18 cellular contexts compared by ENCODE assay signal in the genomic region with DNA sequence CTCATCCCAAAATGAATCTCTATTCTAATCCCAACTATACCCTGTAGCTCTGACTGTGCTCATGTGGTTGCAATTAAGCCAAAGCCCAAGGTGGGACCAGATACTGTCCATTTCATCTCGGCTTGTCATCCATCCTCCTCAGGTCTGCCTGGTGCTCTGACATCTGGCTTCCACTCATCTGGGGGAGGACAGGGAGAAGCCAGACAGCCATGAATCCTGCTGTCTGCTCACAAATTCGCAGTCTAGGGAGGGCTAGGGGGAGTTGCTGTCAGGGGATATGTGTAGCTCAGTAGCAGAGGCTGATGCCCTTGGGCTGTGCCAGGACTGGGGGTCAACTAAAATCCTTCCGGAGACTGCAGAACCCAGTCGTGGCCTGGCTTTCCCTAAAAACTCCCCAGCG.
DNase-seq lines count a peak whose midpoint lies in the region; ATAC-seq and TF ChIP-seq lines count a peak whose summit lies in the region.
"Had no signal": no experiment of that assay in that cellular context is flagged by ENCODE, and none has a peak within 500 bp of the region (broad histone marks: within the 10 kb centered on the region; RNA-seq: fewer than 3 reads in every experiment).

No MANE protein-coding gene starts in this region.

- no peaks in the 10 kb centered on the region for H3K27me3 Mint-ChIP-seq in CD4-positive, alpha-beta memory T cell

- TF ChIP-seq CTCF in OCI-LY3 (IDR thresholded peaks at IDR 0.05; ENCODE audit: low read depth, low read length) (no peak), fibroblast of villous mesenchyme (IDR thresholded peaks at IDR 0.05; ENCODE audit: insufficient read depth, low read depth, low read length) (no peak), osteoblast (IDR thresholded peaks at IDR 0.05; ENCODE audit: extremely low read depth, low read depth, low read length) (no peak)

- ATAC-seq in GM19328 (IDR thresholded peaks at IDR 0.05; ENCODE audit: unreplicated experiment), result no peak
- ATAC-seq: CD8-positive, alpha-beta T cell; Right ventricle myocardium inferior had no signal

- no peak overlapping the region for H3K27ac ChIP-seq in CD4-positive, alpha-beta memory T cell (ENCODE audit: low read depth, low read length)
- H3K27ac ChIP-seq in OCI-LY3 (ENCODE audit: low read length) (peak overlapping the region; percentile 44), osteoblast (ENCODE audit: low read depth, low read length) (peak overlapping the region; percentile 95)
- H3K27ac ChIP-seq: coronary artery, suprapubic skin had no signal

- H3K4me3 Mint-ChIP-seq in CD4-positive, alpha-beta memory T cell, result no peak overlapping the region
- H3K4me3 Mint-ChIP-seq: CD8-positive, alpha-beta T cell had no signal

- DNase-seq in CD4-positive, alpha-beta memory T cell, result no peak
- DNase-seq in fibroblast of villous mesenchyme (ENCODE audit: low read depth) (peak; percentile 43), osteoblast (ENCODE audit: insufficient read length, low spot score, missing footprints) (no peak), NCI-H2081 (lab: John Stamatoyannopoulos, UW) (no peak), NCI-H748 treated with DMSO at 0.1 percent for 48 hours (lab: John Stamatoyannopoulos, UW) (no peak), NK-92 (lab: John Stamatoyannopoulos, UW; ENCODE audit: unreplicated experiment) (no peak)
- DNase-seq: activated CD4-positive, alpha-beta T cell treated with anti-CD3 and anti-CD28 coated beads for 1 hour; activated naive CD4-positive, alpha-beta T cell treated with anti-CD3 and anti-CD28 coated beads, Interleukin-2, amount 50 U/mL, for 16 hours; CD8-positive, alpha-beta T cell; GF-D8; NCI-H1417; NCI-H2107; NCI-H526 had no signal

- H4K20me1 ChIP-seq in OCI-LY3 (ENCODE audit: insufficient read depth, low read length), result no peaks in the 10 kb centered on the region
- no peaks in the 10 kb centered on the region for H4K20me1 ChIP-seq in osteoblast (ENCODE audit: insufficient read depth, low read length)

- H2AFZ ChIP-seq in OCI-LY3 (ENCODE audit: low read depth, low read length) (peak overlapping the region; percentile 12; the same call in 1 of the 2 replicates), osteoblast (ENCODE audit: low read length) (peak overlapping the region; percentile 61)

- H3K4me1 Mint-ChIP-seq in CD4-positive, alpha-beta memory T cell, result peaks cover 41 to 58% (median 49%) of the 10 kb centered on the region in 4 donors

- peak overlapping the region in 5 of 7 donors; percentile 65 to 97 (median 74) for H3K27ac Mint-ChIP-seq in CD4-positive, alpha-beta memory T cell

- peaks cover 33% of the 10 kb centered on the region for H3K79me2 ChIP-seq in OCI-LY3 (ENCODE audit: low read length)
- no peaks in the 10 kb centered on the region for H3K79me2 ChIP-seq in osteoblast (ENCODE audit: insufficient read depth, low read length)

- peak overlapping the region; percentile 58 for H3K9ac ChIP-seq in OCI-LY3 (ENCODE audit: low read length)

- no peaks in the 10 kb centered on the region for H3K9me3 ChIP-seq in CD4-positive, alpha-beta memory T cell (ENCODE audit: control insufficient read depth in 1 of 2, low read length in 2 of 2)
- no peaks in the 10 kb centered on the region for H3K9me3 ChIP-seq in OCI-LY3 (ENCODE audit: insufficient read depth, low read length)
- H3K9me3 ChIP-seq in osteoblast (ENCODE audit: low read depth, low read length), result no peaks in the 10 kb centered on the region
- H3K9me3 ChIP-seq: suprapubic skin had no signal

- H3K4me2 ChIP-seq in OCI-LY3 (ENCODE audit: low read length) (peak overlapping the region; percentile 73), osteoblast (ENCODE audit: insufficient read depth, low read length) (peak overlapping the region; percentile 49)

- H3K36me3 ChIP-seq in CD4-positive, alpha-beta memory T cell (ENCODE audit: insufficient read depth, low read length), result no peaks in the 10 kb centered on the region
- H3K36me3 ChIP-seq in OCI-LY3 (replicated peaks; ENCODE audit: low read depth, low read length), result no peaks in the 10 kb centered on the region
- no peaks in the 10 kb centered on the region for H3K36me3 ChIP-seq in osteoblast (ENCODE audit: insufficient read depth, low read length)
- H3K36me3 ChIP-seq: suprapubic skin had no signal

- CTCF ChIA-PET in CD4-positive, alpha-beta memory T cell (lab: Charles Lee; ENCODE audit: partially characterized antibody), result interaction anchor here (1.3 to 1.6 kb wide), 2 partner anchors 18 to 23 kb away, joined by 3 to 4 read pairs; no protein-coding TSS in a partner anchor

- POLR2A ChIA-PET in CD4-positive, alpha-beta memory T cell (lab: Charles Lee; ENCODE audit: partially characterized antibody), result interaction anchor here (0.6 to 1.3 kb wide), 3 partner anchors 11 to 75 kb away, joined by 3 read pairs; no protein-coding TSS in a partner anchor

- no peaks in the 10 kb centered on the region for H3K9me3 Mint-ChIP-seq in CD4-positive, alpha-beta memory T cell
- H3K9me3 Mint-ChIP-seq: CD8-positive, alpha-beta T cell had no signal

- intact Hi-C loops in CD4-positive, alpha-beta memory T cell (cut with micrococcal nuclease), result loop anchor here (5.0 kb wide), 1 partner anchor 47 kb away; no protein-coding TSS in a partner anchor

- H3K4me1 ChIP-seq in CD4-positive, alpha-beta memory T cell (ENCODE audit: insufficient read depth, low read length), result peaks cover 26% of the 10 kb centered on the region
- peaks cover 72% of the 10 kb centered on the region for H3K4me1 ChIP-seq in OCI-LY3 (ENCODE audit: low read length)
- H3K4me1 ChIP-seq in osteoblast (ENCODE audit: insufficient read depth, low read length), result peaks cover 41% of the 10 kb centered on the region

- H3K36me3 Mint-ChIP-seq in CD4-positive, alpha-beta memory T cell, result no peaks in the 10 kb centered on the region
- H3K36me3 Mint-ChIP-seq: CD8-positive, alpha-beta T cell had no signal

- H3K4me3 ChIP-seq in CD4-positive, alpha-beta memory T cell (ENCODE audit: low read length in 2 of 2), result no peak overlapping the region
- peak overlapping the region; percentile 64 for H3K4me3 ChIP-seq in OCI-LY3 (ENCODE audit: low read length)
- no peak overlapping the region for H3K4me3 ChIP-seq in fibroblast of villous mesenchyme (ENCODE audit: low read depth, low read length)
- no peak overlapping the region for H3K4me3 ChIP-seq in osteoblast (ENCODE audit: insufficient read depth, low read length)
- H3K4me3 ChIP-seq: coronary artery, suprapubic skin had no signal

- no peaks in the 10 kb centered on the region for H3K27me3 ChIP-seq in CD4-positive, alpha-beta memory T cell (ENCODE audit: insufficient read depth, low read length)
- H3K27me3 ChIP-seq in OCI-LY3 (ENCODE audit: low read depth, low read length) (no peaks in the 10 kb centered on the region), osteoblast (ENCODE audit: insufficient read depth, low read length) (no peaks in the 10 kb centered on the region)
- H3K27me3 ChIP-seq: suprapubic skin had no signal
